21 cellular contexts compared by ENCODE assay signal in genomic region chr20:36320898-36321695, GRCh38.
"Had no signal": no experiment of that assay in that cellular context is flagged by ENCODE, and none has a peak within 500 bp of the region (broad histone marks: within the 10 kb centered on the region; RNA-seq: fewer than 3 reads in every experiment).

No MANE protein-coding gene starts in this region.

- H3K4me3 ChIP-seq: adrenal gland, colonic mucosa, dorsolateral prefrontal cortex, prostate gland, vagina had no signal

- ATAC-seq: activated T-helper 17 cell treated with anti-CD3 and anti-CD28 coated beads, Interleukin-2, amount 50 U/mL, for 72 hours; left lobe of liver; naive thymus-derived CD4-positive, alpha-beta T cell; stimulated activated naive B cell treated with anti-CD40 and anti-IgM and Interleukin-4, amounts not matched to agents 10 μg/mL and 1 μg/mL and 100 μg/mL, for 72 hours had no signal

- DNase-seq: activated CD4-positive, alpha-beta T cell treated with anti-CD3 and anti-CD28 coated beads for 1 hour; activated naive CD4-positive, alpha-beta T cell; activated T-cell treated with anti-CD3 and anti-CD28 coated beads, Interleukin-2, amount 50 U/mL, for 24 hours; adrenal gland; colonic mucosa; foreskin fibroblast; naive thymus-derived CD4-positive, alpha-beta T cell; stimulated activated CD4-positive, alpha-beta T cell treated with anti-CD3 and anti-CD28 coated beads, Interleukin-2, amount 100 ng/mL, for 48 hours; stimulated activated CD8-positive, alpha-beta memory T cell treated with anti-CD3 and anti-CD28 coated beads, Interleukin-4, amount 100 ng/mL, for 48 hours; stimulated activated naive B cell treated with anti-CD40 and anti-IgM and Interleukin-4, amounts not matched to agents 10 μg/mL and 1 μg/mL and 100 μg/mL, for 72 hours had no signal

- H3K27me3 ChIP-seq: adrenal gland, colonic mucosa, dorsolateral prefrontal cortex, vagina had no signal

- H3K27ac Mint-ChIP-seq: activated naive CD8-positive, alpha-beta T cell; activated T-cell treated with anti-CD3 and anti-CD28 coated beads, Interleukin-2, amount 50 U/mL, for 24 hours; activated T-helper 17 cell treated with anti-CD3 and anti-CD28 coated beads, Interleukin-2, amount 50 U/mL, for 72 hours; stimulated activated naive B cell treated with anti-CD40 and anti-IgM and Interleukin-4, amounts not matched to agents 10 μg/mL and 1 μg/mL and 100 μg/mL, for 72 hours; type B pancreatic cell had no signal

- H3K9me3 Mint-ChIP-seq: central memory CD8-positive, alpha-beta T cell; type B pancreatic cell had no signal

- H3K4me3 Mint-ChIP-seq: activated naive CD8-positive, alpha-beta T cell; activated T-cell treated with anti-CD3 and anti-CD28 coated beads, Interleukin-2, amount 50 U/mL, for 24 hours; activated T-helper 17 cell treated with anti-CD3 and anti-CD28 coated beads, Interleukin-2, amount 50 U/mL, for 72 hours; central memory CD8-positive, alpha-beta T cell; naive thymus-derived CD4-positive, alpha-beta T cell; neural crest cell; stimulated activated naive B cell treated with anti-CD40 and anti-IgM and Interleukin-4, amounts not matched to agents 10 μg/mL and 1 μg/mL and 100 μg/mL, for 72 hours; type B pancreatic cell had no signal

- H3K36me3 Mint-ChIP-seq: activated naive CD8-positive, alpha-beta T cell; type B pancreatic cell had no signal

- H3K4me1 ChIP-seq: adrenal gland, colonic mucosa, prostate gland, vagina had no signal

- H3K36me3 ChIP-seq: adrenal gland, colonic mucosa, prostate gland, vagina had no signal

- H3K9me3 ChIP-seq: adrenal gland, colonic mucosa, prostate gland, vagina had no signal

- FAIRE-seq: astrocyte had no signal

- H3K27ac ChIP-seq: adrenal gland, colonic mucosa, epithelial cell of prostate, prostate gland, vagina had no signal

- H3K4me1 Mint-ChIP-seq: activated T-helper 17 cell treated with anti-CD3 and anti-CD28 coated beads, Interleukin-2, amount 50 U/mL, for 72 hours; central memory CD8-positive, alpha-beta T cell; naive thymus-derived CD4-positive, alpha-beta T cell; neural crest cell; stimulated activated naive B cell treated with anti-CD40 and anti-IgM and Interleukin-4, amounts not matched to agents 10 μg/mL and 1 μg/mL and 100 μg/mL, for 72 hours had no signal
